ENCODE assay signal across 32 cellular contexts in the genomic region with DNA sequence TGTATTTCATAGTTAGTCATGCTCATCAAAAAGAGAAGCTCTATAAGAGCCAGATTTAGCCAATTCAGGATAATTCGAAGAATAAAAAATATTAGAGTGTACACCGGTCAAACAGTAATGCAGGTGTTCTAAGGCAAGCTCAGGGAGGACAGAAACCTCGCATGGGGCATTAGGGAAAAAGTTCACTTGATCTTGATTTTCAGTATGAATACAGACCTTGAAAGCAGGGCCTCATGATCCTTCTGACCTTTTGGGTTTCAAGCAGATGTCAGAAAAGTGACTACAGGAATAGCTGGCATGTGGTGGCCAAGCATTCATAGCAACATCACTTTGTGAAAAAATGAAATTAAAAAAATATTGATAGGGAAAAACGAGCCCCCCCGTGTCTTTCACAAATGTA.
"Had no signal": no experiment of that assay in that cellular context is flagged by ENCODE, and none has a peak within 500 bp of the region (broad histone marks: within the 10 kb centered on the region; RNA-seq: fewer than 3 reads in every experiment).

No MANE protein-coding gene starts in this region.

- DNase-seq: Karpas-422, NCI-H1048, NCI-H1092 treated with DMSO at 0.1 percent for 48 hours, NCI-H1105 treated with DMSO at 0.1 percent for 48 hours, NCI-H1417, NCI-H1436, NCI-H146, NCI-H1694, NCI-H187, NCI-H1930, NCI-H2029 treated with DMSO at 0.1 percent for 48 hours, NCI-H2081 treated with DMSO at 0.1 percent for 48 hours, NCI-H2107, NCI-H2171, NCI-H226, NCI-H446 treated with DMSO at 0.1 percent for 48 hours, NCI-H510A, NCI-H524, NCI-H526, NCI-H69, NCI-H748 treated with DMSO at 0.1 percent for 48 hours, NCI-H82, OCI-M1, PC-3, Peyer's patch, Right ventricle myocardium superior, RPMI8226, SHP77 treated with DMSO at 0.1 percent for 48 hours, SK-N-SH, SW 1271 had no signal

- H3K4me1 ChIP-seq: Peyer's patch, SJSA1 had no signal

- H3K27me3 ChIP-seq: Peyer's patch, SJSA1 had no signal

- H3K4me2 ChIP-seq: KMS-11, SK-N-SH had no signal

- H3K27ac ChIP-seq: KMS-11, Peyer's patch, SJSA1 had no signal

- H3K4me3 ChIP-seq: Peyer's patch, SJSA1 had no signal

- ATAC-seq: PC-3 had no signal

- H3K9ac ChIP-seq: KMS-11, SK-N-SH had no signal

- H3K36me3 ChIP-seq: Peyer's patch, SJSA1 had no signal

- H3K9me3 ChIP-seq: Peyer's patch, SJSA1, SK-N-SH had no signal

- H3K9me2 ChIP-seq: SK-N-SH had no signal
